1 cellular context compared by ENCODE assay signal in the genomic region with DNA sequence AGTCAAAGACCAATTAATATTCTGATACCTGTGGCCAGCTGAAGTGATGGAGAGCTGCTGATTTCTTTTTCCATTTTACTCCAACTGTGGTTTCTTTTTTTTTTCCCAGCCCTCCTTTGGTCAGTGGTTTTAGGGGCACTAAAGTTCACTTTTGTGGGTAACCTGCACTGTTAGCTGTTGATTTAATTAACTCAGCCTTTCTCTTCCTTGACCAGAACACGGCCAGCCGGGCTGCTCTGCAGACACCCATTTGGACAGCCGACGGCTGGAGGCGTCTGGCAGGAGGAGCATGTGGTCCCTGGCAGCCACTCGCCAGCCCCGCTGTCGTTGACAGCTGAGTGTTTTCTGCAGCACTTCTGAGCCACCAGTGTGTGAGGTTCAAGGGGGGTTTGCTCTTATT.
TF ChIP-seq lines count a peak whose summit lies in the region.

No MANE protein-coding gene starts in this region.

TF ChIP-seq in GM23338, 12 proteins besides CTCF, POLR2A, EP300 and RAD21 (continued from another document):
- TF ChIP-seq, protein P1, sequence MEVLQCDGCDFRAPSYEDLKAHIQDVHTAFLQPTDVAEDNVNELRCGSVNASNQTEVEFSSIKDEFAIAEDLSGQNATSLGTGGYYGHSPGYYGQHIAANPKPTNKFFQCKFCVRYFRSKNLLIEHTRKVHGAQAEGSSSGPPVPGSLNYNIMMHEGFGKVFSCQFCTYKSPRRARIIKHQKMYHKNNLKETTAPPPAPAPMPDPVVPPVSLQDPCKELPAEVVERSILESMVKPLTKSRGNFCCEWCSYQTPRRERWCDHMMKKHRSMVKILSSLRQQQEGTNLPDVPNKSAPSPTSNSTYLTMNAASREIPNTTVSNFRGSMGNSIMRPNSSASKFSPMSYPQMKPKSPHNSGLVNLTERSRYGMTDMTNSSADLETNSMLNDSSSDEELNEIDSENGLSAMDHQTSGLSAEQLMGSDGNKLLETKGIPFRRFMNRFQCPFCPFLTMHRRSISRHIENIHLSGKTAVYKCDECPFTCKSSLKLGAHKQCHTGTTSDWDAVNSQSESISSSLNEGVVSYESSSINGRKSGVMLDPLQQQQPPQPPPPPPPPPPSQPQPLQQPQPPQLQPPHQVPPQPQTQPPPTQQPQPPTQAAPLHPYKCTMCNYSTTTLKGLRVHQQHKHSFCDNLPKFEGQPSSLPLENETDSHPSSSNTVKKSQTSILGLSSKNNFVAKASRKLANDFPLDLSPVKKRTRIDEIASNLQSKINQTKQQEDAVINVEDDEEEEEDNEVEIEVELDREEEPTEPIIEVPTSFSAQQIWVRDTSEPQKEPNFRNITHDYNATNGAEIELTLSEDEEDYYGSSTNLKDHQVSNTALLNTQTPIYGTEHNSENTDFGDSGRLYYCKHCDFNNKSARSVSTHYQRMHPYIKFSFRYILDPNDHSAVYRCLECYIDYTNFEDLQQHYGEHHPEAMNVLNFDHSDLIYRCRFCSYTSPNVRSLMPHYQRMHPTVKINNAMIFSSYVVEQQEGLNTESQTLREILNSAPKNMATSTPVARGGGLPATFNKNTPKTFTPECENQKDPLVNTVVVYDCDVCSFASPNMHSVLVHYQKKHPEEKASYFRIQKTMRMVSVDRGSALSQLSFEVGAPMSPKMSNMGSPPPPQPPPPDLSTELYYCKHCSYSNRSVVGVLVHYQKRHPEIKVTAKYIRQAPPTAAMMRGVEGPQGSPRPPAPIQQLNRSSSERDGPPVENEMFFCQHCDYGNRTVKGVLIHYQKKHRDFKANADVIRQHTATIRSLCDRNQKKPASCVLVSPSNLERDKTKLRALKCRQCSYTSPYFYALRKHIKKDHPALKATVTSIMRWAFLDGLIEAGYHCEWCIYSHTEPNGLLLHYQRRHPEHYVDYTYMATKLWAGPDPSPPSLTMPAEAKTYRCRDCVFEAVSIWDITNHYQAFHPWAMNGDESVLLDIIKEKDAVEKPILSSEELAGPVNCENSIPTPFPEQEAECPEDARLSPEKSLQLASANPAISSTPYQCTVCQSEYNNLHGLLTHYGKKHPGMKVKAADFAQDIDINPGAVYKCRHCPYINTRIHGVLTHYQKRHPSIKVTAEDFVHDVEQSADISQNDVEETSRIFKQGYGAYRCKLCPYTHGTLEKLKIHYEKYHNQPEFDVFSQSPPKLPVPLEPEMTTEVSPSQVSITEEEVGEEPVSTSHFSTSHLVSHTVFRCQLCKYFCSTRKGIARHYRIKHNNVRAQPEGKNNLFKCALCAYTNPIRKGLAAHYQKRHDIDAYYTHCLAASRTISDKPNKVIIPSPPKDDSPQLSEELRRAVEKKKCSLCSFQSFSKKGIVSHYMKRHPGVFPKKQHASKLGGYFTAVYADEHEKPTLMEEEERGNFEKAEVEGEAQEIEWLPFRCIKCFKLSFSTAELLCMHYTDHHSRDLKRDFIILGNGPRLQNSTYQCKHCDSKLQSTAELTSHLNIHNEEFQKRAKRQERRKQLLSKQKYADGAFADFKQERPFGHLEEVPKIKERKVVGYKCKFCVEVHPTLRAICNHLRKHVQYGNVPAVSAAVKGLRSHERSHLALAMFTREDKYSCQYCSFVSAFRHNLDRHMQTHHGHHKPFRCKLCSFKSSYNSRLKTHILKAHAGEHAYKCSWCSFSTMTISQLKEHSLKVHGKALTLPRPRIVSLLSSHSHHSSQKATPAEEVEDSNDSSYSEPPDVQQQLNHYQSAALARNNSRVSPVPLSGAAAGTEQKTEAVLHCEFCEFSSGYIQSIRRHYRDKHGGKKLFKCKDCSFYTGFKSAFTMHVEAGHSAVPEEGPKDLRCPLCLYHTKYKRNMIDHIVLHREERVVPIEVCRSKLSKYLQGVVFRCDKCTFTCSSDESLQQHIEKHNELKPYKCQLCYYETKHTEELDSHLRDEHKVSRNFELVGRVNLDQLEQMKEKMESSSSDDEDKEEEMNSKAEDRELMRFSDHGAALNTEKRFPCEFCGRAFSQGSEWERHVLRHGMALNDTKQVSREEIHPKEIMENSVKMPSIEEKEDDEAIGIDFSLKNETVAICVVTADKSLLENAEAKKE (CRISPR knock-in tag; IDR thresholded peaks at IDR 0.05) = no peak
- TF ChIP-seq ZNF114 (CRISPR knock-in tag; IDR thresholded peaks at IDR 0.05) (no peak), EZH2phosphoT487 (IDR thresholded peaks at IDR 0.05; ENCODE audit: unreplicated experiment) (no peak), STAT1 (IDR thresholded peaks at IDR 0.05; ENCODE audit: unreplicated experiment) (no peak), JUNB (IDR thresholded peaks at IDR 0.05; ENCODE audit: unreplicated experiment) (no peak), NANOG (IDR thresholded peaks at IDR 0.05; ENCODE audit: borderline replicate concordance) (no peak), EZH2 (IDR thresholded peaks at IDR 0.05; ENCODE audit: low read depth, unreplicated experiment) (no peak), CREB1 (CRISPR knock-in tag; IDR thresholded peaks at IDR 0.05; ENCODE audit: low read depth) (no peak)
- TF ChIP-seq, protein P2, sequence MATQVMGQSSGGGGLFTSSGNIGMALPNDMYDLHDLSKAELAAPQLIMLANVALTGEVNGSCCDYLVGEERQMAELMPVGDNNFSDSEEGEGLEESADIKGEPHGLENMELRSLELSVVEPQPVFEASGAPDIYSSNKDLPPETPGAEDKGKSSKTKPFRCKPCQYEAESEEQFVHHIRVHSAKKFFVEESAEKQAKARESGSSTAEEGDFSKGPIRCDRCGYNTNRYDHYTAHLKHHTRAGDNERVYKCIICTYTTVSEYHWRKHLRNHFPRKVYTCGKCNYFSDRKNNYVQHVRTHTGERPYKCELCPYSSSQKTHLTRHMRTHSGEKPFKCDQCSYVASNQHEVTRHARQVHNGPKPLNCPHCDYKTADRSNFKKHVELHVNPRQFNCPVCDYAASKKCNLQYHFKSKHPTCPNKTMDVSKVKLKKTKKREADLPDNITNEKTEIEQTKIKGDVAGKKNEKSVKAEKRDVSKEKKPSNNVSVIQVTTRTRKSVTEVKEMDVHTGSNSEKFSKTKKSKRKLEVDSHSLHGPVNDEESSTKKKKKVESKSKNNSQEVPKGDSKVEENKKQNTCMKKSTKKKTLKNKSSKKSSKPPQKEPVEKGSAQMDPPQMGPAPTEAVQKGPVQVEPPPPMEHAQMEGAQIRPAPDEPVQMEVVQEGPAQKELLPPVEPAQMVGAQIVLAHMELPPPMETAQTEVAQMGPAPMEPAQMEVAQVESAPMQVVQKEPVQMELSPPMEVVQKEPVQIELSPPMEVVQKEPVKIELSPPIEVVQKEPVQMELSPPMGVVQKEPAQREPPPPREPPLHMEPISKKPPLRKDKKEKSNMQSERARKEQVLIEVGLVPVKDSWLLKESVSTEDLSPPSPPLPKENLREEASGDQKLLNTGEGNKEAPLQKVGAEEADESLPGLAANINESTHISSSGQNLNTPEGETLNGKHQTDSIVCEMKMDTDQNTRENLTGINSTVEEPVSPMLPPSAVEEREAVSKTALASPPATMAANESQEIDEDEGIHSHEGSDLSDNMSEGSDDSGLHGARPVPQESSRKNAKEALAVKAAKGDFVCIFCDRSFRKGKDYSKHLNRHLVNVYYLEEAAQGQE (IDR thresholded peaks at IDR 0.05; ENCODE audit: unreplicated experiment) = no peak
- TF ChIP-seq, protein P3, sequence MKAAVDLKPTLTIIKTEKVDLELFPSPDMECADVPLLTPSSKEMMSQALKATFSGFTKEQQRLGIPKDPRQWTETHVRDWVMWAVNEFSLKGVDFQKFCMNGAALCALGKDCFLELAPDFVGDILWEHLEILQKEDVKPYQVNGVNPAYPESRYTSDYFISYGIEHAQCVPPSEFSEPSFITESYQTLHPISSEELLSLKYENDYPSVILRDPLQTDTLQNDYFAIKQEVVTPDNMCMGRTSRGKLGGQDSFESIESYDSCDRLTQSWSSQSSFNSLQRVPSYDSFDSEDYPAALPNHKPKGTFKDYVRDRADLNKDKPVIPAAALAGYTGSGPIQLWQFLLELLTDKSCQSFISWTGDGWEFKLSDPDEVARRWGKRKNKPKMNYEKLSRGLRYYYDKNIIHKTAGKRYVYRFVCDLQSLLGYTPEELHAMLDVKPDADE (IDR thresholded peaks at IDR 0.05) = no peak
